In the genomic region with DNA sequence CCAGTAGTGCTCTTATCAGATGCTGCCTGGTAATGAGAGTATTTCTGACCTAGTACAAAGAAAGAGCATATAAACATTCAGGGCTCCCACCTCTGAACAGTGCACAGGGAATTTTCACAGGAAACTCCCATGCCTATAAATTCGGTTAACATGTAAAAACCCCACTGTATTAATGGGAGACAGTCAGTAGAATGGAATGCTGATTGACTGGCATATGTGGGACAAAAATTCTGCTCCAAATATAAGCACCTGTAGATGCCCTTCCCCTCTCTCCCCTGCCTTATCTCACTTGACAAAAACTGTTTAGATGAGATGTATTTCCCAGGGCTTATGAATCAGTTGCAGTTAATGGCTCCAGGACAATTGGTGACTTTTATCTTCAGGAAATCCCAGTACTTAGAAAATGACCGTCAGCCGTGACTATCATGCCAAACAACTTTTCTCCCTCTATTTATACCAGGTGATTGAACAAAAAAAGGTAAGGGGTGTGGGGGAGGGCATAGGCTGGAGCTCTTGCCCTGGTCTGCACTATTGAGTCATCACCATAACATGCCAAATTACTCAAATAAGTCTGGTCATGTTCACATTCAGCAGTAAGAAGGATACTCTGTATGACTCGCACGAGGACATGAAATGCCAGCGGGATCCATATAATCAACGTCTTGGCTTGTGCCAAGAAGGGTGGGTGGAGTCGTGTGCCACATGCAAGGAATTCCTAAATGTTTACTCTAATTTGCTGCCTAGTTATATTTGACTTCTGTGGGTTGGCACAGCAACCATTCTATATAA, we compare ENCODE assay signal across 10 cellular contexts.
DNase-seq lines count a peak whose midpoint lies in the region; ATAC-seq and TF ChIP-seq lines count a peak whose summit lies in the region.
"Had no signal": no experiment of that assay in that cellular context is flagged by ENCODE, and none has a peak within 500 bp of the region (broad histone marks: within the 10 kb centered on the region; RNA-seq: fewer than 3 reads in every experiment).

No MANE protein-coding gene starts in this region.

- H3K9me3 ChIP-seq in skeletal muscle satellite cell (replicated peaks; ENCODE audit: low read length) (no peaks in the 10 kb centered on the region), gastroesophageal sphincter (no peaks in the 10 kb centered on the region)

- no peak for ATAC-seq in gastroesophageal sphincter
- ATAC-seq: K562 had no signal

- no peaks in the 10 kb centered on the region for H3K27me3 ChIP-seq in skeletal muscle satellite cell (ENCODE audit: control insufficient read depth, insufficient read depth, low read length)
- H3K27me3 ChIP-seq in gastroesophageal sphincter, result no peaks in the 10 kb centered on the region

- in situ Hi-C loops in GM13976 (cut with MboI; ENCODE audit: low sequenced_read_pairs, unreplicated experiment), result no loop called here

- H3K9ac ChIP-seq in skeletal muscle satellite cell (ENCODE audit: low read depth, low read length), result no peak overlapping the region

- no peak for TF ChIP-seq POLR2A in gastroesophageal sphincter (IDR thresholded peaks at IDR 0.05)

- H3K36me3 ChIP-seq in skeletal muscle satellite cell (ENCODE audit: insufficient read depth, low read length), result no peaks in the 10 kb centered on the region
- H3K36me3 ChIP-seq in gastroesophageal sphincter, result no peaks in the 10 kb centered on the region

- DNase-seq in H4 (ENCODE audit: low spot score) (peak; percentile 88), T1000 (lab: John Stamatoyannopoulos, UW) (peak; percentile 57), fibroblast of the aortic adventitia (ENCODE audit: low read depth) (peak; percentile 72), NCI-H2227 (lab: John Stamatoyannopoulos, UW; ENCODE audit: unreplicated experiment) (no peak), GOT3 (lab: John Stamatoyannopoulos, UW) (no peak), GM13976 (ENCODE audit: low spot score) (no peak)
- DNase-seq: NCI-H524 had no signal

- WGBS in gastroesophageal sphincter (ENCODE audit: low coverage in 1 of 2), 2 donors, result 58 to 68% methylated on average over 8 of the region's 8 CpGs

- H3K4me2 ChIP-seq in skeletal muscle satellite cell (ENCODE audit: low read length), result peak overlapping the region; percentile 46

- TF ChIP-seq CTCF in fibroblast of the aortic adventitia (IDR thresholded peaks at IDR 0.05; ENCODE audit: insufficient read depth, low read length) (no peak), GM13976 (IDR thresholded peaks at IDR 0.05; ENCODE audit: borderline replicate concordance, control extremely low read depth, extremely low read depth, insufficient read depth, missing control alignments) (no peak), gastroesophageal sphincter (IDR thresholded peaks at IDR 0.05) (no peak)

- no peak overlapping the region for H3K27ac ChIP-seq in gastroesophageal sphincter

- TF ChIP-seq EP300 in gastroesophageal sphincter (IDR thresholded peaks at IDR 0.05), result no peak

- H3K4me1 ChIP-seq in skeletal muscle satellite cell (ENCODE audit: control insufficient read depth, insufficient read depth, low read length), result peaks cover 28% of the 10 kb centered on the region
- no peaks in the 10 kb centered on the region for H3K4me1 ChIP-seq in gastroesophageal sphincter

- no peak overlapping the region for H3K4me3 ChIP-seq in fibroblast of the aortic adventitia (ENCODE audit: low read depth, low read length)
- H3K4me3 ChIP-seq in skeletal muscle satellite cell (ENCODE audit: low read length), result no peak overlapping the region
- H3K4me3 ChIP-seq in gastroesophageal sphincter, result no peak overlapping the region
- H3K4me3 ChIP-seq: K562 had no signal

Comparison
In these comparisons a context has a peak if more than half of its experiments do, and no peak if none do; other contexts are left out.
1. DNase-seq: peak in H4 (single experiment), T1000 (single experiment) and fibroblast of the aortic adventitia (single experiment); none in NCI-H2227 (single experiment), GOT3 (single experiment) and GM13976 (single experiment).